In the genomic region with DNA sequence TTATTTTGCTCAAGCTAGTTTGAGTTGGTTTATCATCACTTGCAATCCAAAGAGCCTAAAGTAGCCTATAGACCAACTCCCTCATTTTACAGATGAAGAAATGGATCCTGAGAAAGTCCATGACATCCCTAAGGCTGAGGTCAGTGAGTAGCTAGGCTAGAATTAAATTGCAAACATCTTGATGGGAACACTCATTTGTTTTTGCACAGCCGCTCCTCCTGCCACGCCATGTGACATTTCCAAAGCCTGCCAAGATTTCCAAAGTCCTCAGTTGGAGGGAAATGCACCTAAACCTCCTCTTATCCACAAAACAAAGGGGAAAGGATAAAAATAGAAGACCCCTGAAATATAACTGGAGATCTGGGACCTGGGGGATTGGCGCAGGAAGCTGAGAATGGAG, we compare ENCODE assay signal across 11 cellular contexts. TPM values are rescaled to one million over a fixed set of nuclear protein-coding genes. Genes with fewer than 3 reads are reported as not detected.
A peak's percentile ranks its signal among the peaks of the same experiment; 100 is the strongest.
DNase-seq lines count a peak whose midpoint lies in the region; ATAC-seq, FAIRE-seq and TF ChIP-seq lines count a peak whose summit lies in the region.
"Had no signal": no experiment of that assay in that cellular context is flagged by ENCODE, and none has a peak within 500 bp of the region (broad histone marks: within the 10 kb centered on the region; RNA-seq: fewer than 3 reads in every experiment).

No MANE protein-coding gene starts in this region.

- H3K36me3 Mint-ChIP-seq in nephron progenitor cell (ENCODE audit: low read depth) (no peaks in the 10 kb centered on the region), WTC11 (no peaks in the 10 kb centered on the region)

- peaks cover 5% of the 10 kb centered on the region; the same call in 1 of the 2 replicates for H3K36me3 ChIP-seq in ACC112 (ENCODE audit: insufficient read depth, low read length)
- H3K36me3 ChIP-seq in endothelial cell of umbilical vein (ENCODE audit: control insufficient read depth in 2 of 2, extremely low read depth in 1 of 2, insufficient read depth in 2 of 2, low read length in 2 of 2) = no peaks in the 10 kb centered on the region

- POLR2A ChIA-PET in endothelial cell of umbilical vein (lab: Charles Lee) = interaction anchor here (0.6 kb wide), 1 partner anchor 1680 kb away, joined by 3 read pairs; no protein-coding TSS in a partner anchor
- POLR2A ChIA-PET in HEK293T (lab: Yijun Ruan, JAX) = interaction anchor here (1.2 kb wide), 1 partner anchor 128 kb away, joined by 5 read pairs; no protein-coding TSS in a partner anchor
- POLR2A ChIA-PET in WTC11 (lab: Charles Lee) = interaction anchor here (1.4 kb wide), 1 partner anchor 15 kb away, joined by 4 read pairs; the partner anchor contains the start of gene TMEM92

- TF ChIP-seq POLR2A in endothelial cell of umbilical vein (IDR thresholded peaks at IDR 0.05; ENCODE audit: low read depth, low read length) = no peak

- dilution Hi-C loops in endothelial cell of umbilical vein (cut with MboI; ENCODE audit: extremely low pct_ligation_motif_present, low sequenced_read_pairs) = no loop called here

- TF ChIP-seq CTCF in HL-60 (IDR thresholded peaks at IDR 0.05; ENCODE audit: insufficient read depth, low read length) (no peak), endothelial cell of umbilical vein (IDR thresholded peaks at IDR 0.05; ENCODE audit: extremely low read depth in 1 of 2, insufficient read depth in 1 of 2, low read depth in 1 of 2, low read length in 2 of 2) (no peak), nephron progenitor cell (IDR thresholded peaks at IDR 0.05) (no peak), WTC11 (IDR thresholded peaks at IDR 0.05) (no peak)

- no peaks in the 10 kb centered on the region for H3K27me3 ChIP-seq in ACC112 (ENCODE audit: insufficient read depth, low read length)
- H3K27me3 ChIP-seq in HL-60 (ENCODE audit: insufficient read depth, poor library complexity, severe bottlenecking) = no peaks in the 10 kb centered on the region
- H3K27me3 ChIP-seq in endothelial cell of umbilical vein (ENCODE audit: control insufficient read depth in 2 of 2, insufficient read depth in 2 of 2, low read length in 2 of 2) = no peaks in the 10 kb centered on the region

- no peak overlapping the region for H3K4me3 Mint-ChIP-seq in nephron progenitor cell
- H3K4me3 Mint-ChIP-seq in WTC11 = no peak overlapping the region

- no TSS peak for BruUV-seq in endothelial cell of umbilical vein (replicated peaks; lab: Mats Ljungman, UMichigan)

- intact Hi-C loops in endothelial cell of umbilical vein (cut with micrococcal nuclease) = no loop called here

- peak overlapping the region; percentile 69 for H3K4me3 ChIP-seq in ACC112 (ENCODE audit: low read depth, low read length)
- peak overlapping the region; percentile 26 for H3K4me3 ChIP-seq in HL-60 (replicated peaks; ENCODE audit: insufficient read depth, low read length)
- no peak overlapping the region for H3K4me3 ChIP-seq in endothelial cell of umbilical vein (replicated peaks in 1 of 3; ENCODE audit: insufficient read depth in 1 of 3, low read depth in 1 of 3, low read length in 3 of 3)

- no peaks in the 10 kb centered on the region for H4K20me1 ChIP-seq in endothelial cell of umbilical vein (replicated peaks; ENCODE audit: control insufficient read depth, extremely low read depth, insufficient read depth, low read length)

- H2AFZ ChIP-seq in ACC112 (ENCODE audit: low read length, unreplicated experiment) = peak overlapping the region; percentile 65
- peak overlapping the region; percentile 94 for H2AFZ ChIP-seq in endothelial cell of umbilical vein (ENCODE audit: low read depth, low read length)

- FAIRE-seq in endothelial cell of umbilical vein (lab: Jason Lieb, UNC) = peak; percentile 12

- peaks cover 35% of the 10 kb centered on the region for H3K4me1 ChIP-seq in ACC112 (ENCODE audit: control insufficient read depth, insufficient read depth, low read length, unreplicated experiment)
- peaks cover 15% of the 10 kb centered on the region for H3K4me1 ChIP-seq in endothelial cell of umbilical vein (ENCODE audit: control insufficient read depth, extremely low read depth, insufficient read depth, low read length)

- CTCF ChIA-PET in endothelial cell of umbilical vein (lab: Charles Lee) = interaction anchor here (0.7 to 11.7 kb wide), 10 partner anchors 8 to 195 kb away, joined by 3 to 390 read pairs (median 6); partner anchors contain the start of genes COL1A1 and TMEM92
- CTCF ChIA-PET in HEK293T (lab: Yijun Ruan, JAX) = interaction anchor here (0.6 to 2.6 kb wide), 2 partner anchors 27 to 89 kb away, joined by 3 to 7 read pairs; no protein-coding TSS in a partner anchor
- CTCF ChIA-PET in WTC11 (lab: Charles Lee) = interaction anchor here (0.8 to 4.1 kb wide), 10 partner anchors 9 to 149 kb away, joined by 3 to 38 read pairs (median 6); partner anchors contain the start of genes COL1A1, LRRC59 and TMEM92

- H3K79me2 ChIP-seq in ACC112 (ENCODE audit: control insufficient read depth, insufficient read depth, low read length, unreplicated experiment) (peaks cover 11% of the 10 kb centered on the region), endothelial cell of umbilical vein (ENCODE audit: control insufficient read depth, insufficient read depth, low read length) (no peaks in the 10 kb centered on the region)

- ATAC-seq in HG03196 (IDR thresholded peaks at IDR 0.05; ENCODE audit: unreplicated experiment) = no peak
- no peak for ATAC-seq in WTC11

- H3K27ac ChIP-seq in ACC112 (ENCODE audit: low read depth, low read length) = peak overlapping the region; percentile 94
- peak overlapping the region; percentile 71 for H3K27ac ChIP-seq in HL-60 (replicated peaks)
- H3K27ac ChIP-seq in endothelial cell of umbilical vein (ENCODE audit: insufficient read depth, low read depth, low read length) = no peak overlapping the region

- H3K9me3 Mint-ChIP-seq in nephron progenitor cell (peaks cover 10% of the 10 kb centered on the region), WTC11 (peaks cover 5% of the 10 kb centered on the region; the same call in 1 of the 2 replicates)

- DNase-seq in HL-60 (ENCODE audit: low read depth in 1 of 2, low spot score in 1 of 2) (no peak), endothelial cell of umbilical vein (ENCODE audit: low read depth, low spot score) (no peak), nephron progenitor cell (no peak), middle frontal gyrus (ENCODE audit: extremely low spot score, low spot score) (no peak), HEK293T (ENCODE audit: extremely low spot score) (no peak), WTC11 (ENCODE audit: low spot score) (no peak)
- DNase-seq: COR-L47; NCI-H510A treated with DMSO at 0.1 percent for 48 hours; stimulated activated CD4-positive, alpha-beta T cell treated with anti-CD3 and anti-CD28 coated beads, Interleukin-2, amount 100 ng/mL, for 48 hours had no signal

- H3K4me1 Mint-ChIP-seq in nephron progenitor cell (peaks cover 47% of the 10 kb centered on the region), WTC11 (peaks cover 20% of the 10 kb centered on the region)

- H3K27ac Mint-ChIP-seq in nephron progenitor cell (peak overlapping the region; percentile 39), WTC11 (no peak overlapping the region)

- no peaks in the 10 kb centered on the region for H3K9me3 ChIP-seq in endothelial cell of umbilical vein (replicated peaks; ENCODE audit: control insufficient read depth, insufficient read depth, low read length)

- H3K27me3 Mint-ChIP-seq in nephron progenitor cell (ENCODE audit: low read depth, poor library complexity) = peaks cover 3% of the 10 kb centered on the region
- no peaks in the 10 kb centered on the region; the same call in 1 of the 2 replicates for H3K27me3 Mint-ChIP-seq in WTC11 (ENCODE audit: low read depth)

- H3K9ac ChIP-seq in endothelial cell of umbilical vein (replicated peaks; ENCODE audit: extremely low read depth, insufficient read depth, low read length) = no peak overlapping the region

- peak overlapping the region; percentile 20 for H3K4me2 ChIP-seq in endothelial cell of umbilical vein (ENCODE audit: insufficient read depth, low read length)

- no peaks in the 10 kb centered on the region for H3K9me1 ChIP-seq in endothelial cell of umbilical vein (replicated peaks; ENCODE audit: control insufficient read depth, extremely low read depth, insufficient read depth, low read length)

TF ChIP-seq in endothelial cell of umbilical vein, 7 proteins besides CTCF, POLR2A, EP300 and RAD21 (continues in another document):
- TF ChIP-seq POLR2AphosphoS5 (IDR thresholded peaks at IDR 0.05; ENCODE audit: insufficient read depth, low read depth, low read length) (no peak), JUN (IDR thresholded peaks at IDR 0.05; ENCODE audit: borderline replicate concordance, insufficient read depth, insufficient read length, low read depth) (no peak)

TF ChIP-seq in HEK293T, 16 proteins besides CTCF, POLR2A, EP300 and RAD21 (continues in another document):
- TF ChIP-seq ARNT (IDR thresholded peaks at IDR 0.05) (no peak), ELF4 (IDR thresholded peaks at IDR 0.05) (no peak), L3MBTL2 (conservative IDR thresholded peaks at IDR 0.05) (no peak), BHLHE40 (IDR thresholded peaks at IDR 0.05; ENCODE audit: borderline replicate concordance) (no peak)

TF ChIP-seq in WTC11, 78 proteins besides CTCF, POLR2A, EP300 and RAD21:
- TF ChIP-seq IRF2 (CRISPR knock-in tag; IDR thresholded peaks at IDR 0.05; ENCODE audit: borderline replicate concordance, low read depth) = no peak

RNA-seq across cellular contexts. Expression of gene TMEM92, which starts 15.0 kb away (rescaled TPM):
- total RNA-seq in endothelial cell of umbilical vein = not detected in 2 replicates
- 0.03 and 0.06 TPM in 2 replicates for polyA plus RNA-seq in endothelial cell of umbilical vein
- polyA plus RNA-seq in endothelial cell of umbilical vein (2011; cell fraction: cytosol; rRNA removed) = 0.01 TPM in 1 of 2 replicates, not detected in the other
- not detected in 2 replicates for polyA plus RNA-seq in endothelial cell of umbilical vein (2011; cell fraction: nucleus; rRNA removed)
- 0.12 and 0.70 TPM in 2 replicates for polyA plus RNA-seq in endothelial cell of umbilical vein (2012)
- polyA minus RNA-seq in endothelial cell of umbilical vein = not detected in 2 replicates
- polyA minus RNA-seq in endothelial cell of umbilical vein (2011; cell fraction: cytosol; rRNA and poly(A)+ RNA removed) = 3.4 TPM
- not detected in 2 replicates for polyA minus RNA-seq in endothelial cell of umbilical vein (2011; cell fraction: nucleus; rRNA and poly(A)+ RNA removed)
- total RNA-seq in WTC11 (2021) = 9.8 to 10.4 TPM (median 10.3 TPM) in 3 replicates

RNA-seq across cellular contexts. Expression of gene XYLT2, which starts 56.7 kb away (rescaled TPM):
- total RNA-seq in endothelial cell of umbilical vein (26.6 and 29.9 TPM in 2 replicates), WTC11 (2021) (35.7 to 39.7 TPM (median 37.9 TPM) in 3 replicates)
- 19.1 and 24.0 TPM in 2 replicates for polyA plus RNA-seq in endothelial cell of umbilical vein
- 9.4 and 12.5 TPM in 2 replicates for polyA plus RNA-seq in endothelial cell of umbilical vein (2011; cell fraction: cytosol; rRNA removed)
- 16.4 and 19.0 TPM in 2 replicates for polyA plus RNA-seq in endothelial cell of umbilical vein (2011; cell fraction: nucleus; rRNA removed)
- polyA plus RNA-seq in endothelial cell of umbilical vein (2012) = 19.2 and 22.9 TPM in 2 replicates
- 23.4 and 29.9 TPM in 2 replicates for polyA minus RNA-seq in endothelial cell of umbilical vein
- polyA minus RNA-seq in endothelial cell of umbilical vein (2011; cell fraction: cytosol; rRNA and poly(A)+ RNA removed) = 16.8 TPM
- polyA minus RNA-seq in endothelial cell of umbilical vein (2011; cell fraction: nucleus; rRNA and poly(A)+ RNA removed) = 9.5 and 11.6 TPM in 2 replicates

Comparison
In these comparisons a context has a peak if more than half of its experiments do, and no peak if none do; other contexts are left out.
1. H3K4me3 ChIP-seq: peak in ACC112 (single experiment) and HL-60 (single experiment); none in endothelial cell of umbilical vein (0 of 3).
2. RNA of gene TMEM92, which starts 15.0 kb away (total RNA-seq): 9.8 to 10.4 TPM in WTC11; not detected in endothelial cell of umbilical vein; every median in the first group is over 10 times any median in the second.